ENCODE assay signal across 2 cellular contexts in the genomic region with DNA sequence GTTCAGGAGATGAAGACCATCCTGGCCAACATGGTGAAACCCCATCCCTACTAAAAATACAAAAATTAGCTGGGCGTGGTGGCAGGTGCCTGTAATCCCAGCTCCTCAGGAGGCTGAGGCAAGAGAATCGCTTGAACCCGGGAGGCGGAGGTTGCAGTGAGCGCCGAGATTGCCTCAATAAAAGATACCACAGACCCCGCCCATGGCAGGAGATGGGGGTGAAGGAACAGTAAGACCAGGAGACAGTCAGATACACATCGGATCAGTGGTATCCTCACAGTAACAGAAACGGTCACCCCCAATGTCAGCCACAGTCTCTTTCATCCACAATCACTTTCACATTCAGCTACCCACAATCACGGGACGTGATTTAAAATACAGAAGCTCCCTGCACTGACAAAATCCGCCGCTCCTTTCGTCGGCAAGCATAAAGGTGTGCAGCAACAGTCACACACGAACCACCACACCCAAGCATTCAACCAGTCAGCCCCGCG.
TF ChIP-seq lines count a peak whose summit lies in the region.

No MANE protein-coding gene starts in this region.

TF ChIP-seq in H1, 55 proteins besides CTCF, POLR2A, EP300 and RAD21:
- TF ChIP-seq KDM4A (IDR thresholded peaks at IDR 0.05; ENCODE audit: low read depth, low read length, severe bottlenecking): peak; percentile 17

TF ChIP-seq in HepG2, 621 proteins besides CTCF, POLR2A, EP300 and RAD21:
- TF ChIP-seq ZSCAN21 (CRISPR knock-in tag; IDR thresholded peaks at IDR 0.05; ENCODE audit: borderline replicate concordance) (0 out of 2 replicates have a peak, but pooled peaks have one; percentile 10), ZNF546 (CRISPR knock-in tag; conservative IDR thresholded peaks at IDR 0.05) (peak; percentile 93), ZNF605 (CRISPR knock-in tag; IDR thresholded peaks at IDR 0.05) (0 out of 2 replicates have a peak, but pooled peaks have one; percentile 22), ZNF543 (CRISPR knock-in tag; IDR thresholded peaks at IDR 0.05) (0 out of 2 replicates have a peak, but pooled peaks have one; percentile 8), ZNF569 (CRISPR knock-in tag; IDR thresholded peaks at IDR 0.05; ENCODE audit: borderline replicate concordance) (0 out of 2 replicates have a peak, but pooled peaks have one; percentile 51), ZNF572 (CRISPR knock-in tag; IDR thresholded peaks at IDR 0.05) (peak; percentile 75; the same call in 1 of the 2 replicates), BRD4 (CRISPR knock-in tag; IDR thresholded peaks at IDR 0.05) (0 out of 2 replicates have a peak, but pooled peaks have one; percentile 4), ZNF619 (CRISPR knock-in tag; IDR thresholded peaks at IDR 0.05) (0 out of 2 replicates have a peak, but pooled peaks have one; percentile 85), ZBTB42 (CRISPR knock-in tag; IDR thresholded peaks at IDR 0.05) (0 out of 2 replicates have a peak, but pooled peaks have one; percentile 42), TOPORS (CRISPR knock-in tag; IDR thresholded peaks at IDR 0.05) (0 out of 2 replicates have a peak, but pooled peaks have one; percentile 12), GFI1 (CRISPR knock-in tag; IDR thresholded peaks at IDR 0.05; ENCODE audit: borderline replicate concordance) (0 out of 2 replicates have a peak, but pooled peaks have one; percentile 57)
- TF ChIP-seq, protein P1, sequence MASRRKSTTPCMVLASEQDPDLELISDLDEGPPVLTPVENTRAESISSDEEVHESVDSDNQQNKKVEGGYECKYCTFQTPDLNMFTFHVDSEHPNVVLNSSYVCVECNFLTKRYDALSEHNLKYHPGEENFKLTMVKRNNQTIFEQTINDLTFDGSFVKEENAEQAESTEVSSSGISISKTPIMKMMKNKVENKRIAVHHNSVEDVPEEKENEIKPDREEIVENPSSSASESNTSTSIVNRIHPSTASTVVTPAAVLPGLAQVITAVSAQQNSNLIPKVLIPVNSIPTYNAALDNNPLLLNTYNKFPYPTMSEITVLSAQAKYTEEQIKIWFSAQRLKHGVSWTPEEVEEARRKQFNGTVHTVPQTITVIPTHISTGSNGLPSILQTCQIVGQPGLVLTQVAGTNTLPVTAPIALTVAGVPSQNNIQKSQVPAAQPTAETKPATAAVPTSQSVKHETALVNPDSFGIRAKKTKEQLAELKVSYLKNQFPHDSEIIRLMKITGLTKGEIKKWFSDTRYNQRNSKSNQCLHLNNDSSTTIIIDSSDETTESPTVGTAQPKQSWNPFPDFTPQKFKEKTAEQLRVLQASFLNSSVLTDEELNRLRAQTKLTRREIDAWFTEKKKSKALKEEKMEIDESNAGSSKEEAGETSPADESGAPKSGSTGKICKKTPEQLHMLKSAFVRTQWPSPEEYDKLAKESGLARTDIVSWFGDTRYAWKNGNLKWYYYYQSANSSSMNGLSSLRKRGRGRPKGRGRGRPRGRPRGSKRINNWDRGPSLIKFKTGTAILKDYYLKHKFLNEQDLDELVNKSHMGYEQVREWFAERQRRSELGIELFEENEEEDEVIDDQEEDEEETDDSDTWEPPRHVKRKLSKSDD (CRISPR knock-in tag; IDR thresholded peaks at IDR 0.05; ENCODE audit: low read depth): peak; percentile 31; the same call in 1 of the 2 replicates
- TF ChIP-seq, protein P2, sequence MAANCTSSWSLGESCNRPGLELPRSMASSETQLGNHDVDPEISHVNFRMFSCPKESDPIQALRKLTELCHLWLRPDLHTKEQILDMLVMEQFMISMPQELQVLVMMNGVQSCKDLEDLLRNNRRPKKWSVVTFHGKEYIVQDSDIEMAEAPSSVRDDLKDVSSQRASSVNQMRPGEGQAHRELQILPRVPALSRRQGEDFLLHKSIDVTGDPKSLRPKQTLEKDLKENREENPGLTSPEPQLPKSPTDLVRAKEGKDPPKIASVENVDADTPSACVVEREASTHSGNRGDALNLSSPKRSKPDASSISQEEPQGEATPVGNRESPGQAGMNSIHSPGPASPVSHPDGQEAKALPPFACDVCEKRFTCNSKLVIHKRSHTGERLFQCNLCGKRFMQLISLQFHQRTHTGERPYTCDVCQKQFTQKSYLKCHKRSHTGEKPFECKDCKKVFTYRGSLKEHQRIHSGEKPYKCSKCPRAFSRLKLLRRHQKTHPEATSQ (CRISPR knock-in tag; IDR thresholded peaks at IDR 0.05; ENCODE audit: borderline replicate concordance): 0 out of 2 replicates have a peak, but pooled peaks have one; percentile 15
- TF ChIP-seq, protein P3, sequence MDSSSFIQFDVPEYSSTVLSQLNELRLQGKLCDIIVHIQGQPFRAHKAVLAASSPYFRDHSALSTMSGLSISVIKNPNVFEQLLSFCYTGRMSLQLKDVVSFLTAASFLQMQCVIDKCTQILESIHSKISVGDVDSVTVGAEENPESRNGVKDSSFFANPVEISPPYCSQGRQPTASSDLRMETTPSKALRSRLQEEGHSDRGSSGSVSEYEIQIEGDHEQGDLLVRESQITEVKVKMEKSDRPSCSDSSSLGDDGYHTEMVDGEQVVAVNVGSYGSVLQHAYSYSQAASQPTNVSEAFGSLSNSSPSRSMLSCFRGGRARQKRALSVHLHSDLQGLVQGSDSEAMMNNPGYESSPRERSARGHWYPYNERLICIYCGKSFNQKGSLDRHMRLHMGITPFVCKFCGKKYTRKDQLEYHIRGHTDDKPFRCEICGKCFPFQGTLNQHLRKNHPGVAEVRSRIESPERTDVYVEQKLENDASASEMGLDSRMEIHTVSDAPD (CRISPR knock-in tag; IDR thresholded peaks at IDR 0.05): 0 out of 2 replicates have a peak, but pooled peaks have one; percentile 18
